1 cellular context compared by ENCODE assay signal in genomic region chr14:22753586-22753985, GRCh38.
TF ChIP-seq lines count a peak whose summit lies in the region.

No MANE protein-coding gene starts in this region.

TF ChIP-seq in K562, 482 proteins besides CTCF, POLR2A, EP300 and RAD21:
- no peak for TF ChIP-seq PURB (CRISPR knock-in tag; IDR thresholded peaks at IDR 0.05; ENCODE audit: low read depth)
- TF ChIP-seq PKNOX1 (IDR thresholded peaks at IDR 0.05): peak; percentile 19; the same call in 1 of the 2 replicates
- TF ChIP-seq RBM15 (IDR thresholded peaks at IDR 0.05; ENCODE audit: insufficient read depth, low read length): no peak
- no peak for TF ChIP-seq ZBTB7A (IDR thresholded peaks at IDR 0.05; ENCODE audit: borderline replicate concordance, control insufficient read depth, low read depth, low read length)
- TF ChIP-seq, protein P1, sequence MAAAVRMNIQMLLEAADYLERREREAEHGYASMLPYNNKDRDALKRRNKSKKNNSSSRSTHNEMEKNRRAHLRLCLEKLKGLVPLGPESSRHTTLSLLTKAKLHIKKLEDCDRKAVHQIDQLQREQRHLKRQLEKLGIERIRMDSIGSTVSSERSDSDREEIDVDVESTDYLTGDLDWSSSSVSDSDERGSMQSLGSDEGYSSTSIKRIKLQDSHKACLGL (CRISPR knock-in tag; IDR thresholded peaks at IDR 0.05; ENCODE audit: borderline replicate concordance, poor library complexity, severe bottlenecking): no peak
